Comparison of ENCODE assay signal across 8 cellular contexts in the genomic region with DNA sequence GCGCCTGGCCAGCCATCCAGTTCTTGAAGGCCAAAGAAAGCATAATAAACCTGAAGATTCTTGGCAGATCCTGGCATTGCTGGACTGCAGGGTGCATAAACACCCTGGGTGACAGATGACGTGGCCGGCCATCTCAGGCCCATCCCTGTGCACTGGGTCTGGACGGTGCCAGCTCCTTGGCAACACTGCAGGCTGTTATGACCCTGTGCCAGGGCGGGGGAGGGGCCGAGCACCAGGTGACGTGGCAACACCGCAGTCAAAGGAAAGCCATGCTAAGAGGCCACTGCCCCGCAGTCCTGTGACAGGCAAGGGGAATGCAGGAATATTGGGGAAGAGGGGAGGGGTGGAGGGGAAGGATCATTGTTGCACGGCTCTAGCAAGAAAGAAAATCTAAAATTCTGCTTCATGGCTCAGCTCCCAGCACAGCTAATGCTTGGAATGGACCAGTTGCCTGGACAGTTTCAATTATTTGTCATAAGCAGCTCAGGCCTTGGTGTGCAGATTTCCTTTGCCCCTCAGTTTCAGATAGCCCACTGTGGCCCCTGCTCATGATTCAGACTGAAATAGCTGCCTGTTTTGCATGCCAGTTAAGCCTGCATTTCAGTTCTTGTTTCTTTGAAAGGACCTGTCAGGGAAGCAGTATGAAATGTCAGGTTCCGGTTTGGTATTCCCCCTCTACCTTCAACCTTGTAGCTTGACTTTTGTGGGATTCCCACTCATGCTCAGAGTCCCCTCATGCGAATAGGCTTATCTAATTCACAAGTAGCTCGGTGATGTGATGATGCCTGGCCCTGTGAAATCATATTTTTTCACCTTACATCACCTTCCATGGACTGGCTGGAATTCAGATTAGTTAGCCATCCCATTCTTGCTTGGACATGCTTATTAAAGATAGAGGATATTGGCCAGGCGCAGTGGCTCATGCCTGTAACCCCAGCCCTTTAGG. TPM values are rescaled to one million over a fixed set of nuclear protein-coding genes. Genes with fewer than 3 reads are reported as not detected.
DNase-seq lines count a peak whose midpoint lies in the region; FAIRE-seq and TF ChIP-seq lines count a peak whose summit lies in the region.

No MANE protein-coding gene starts in this region.

- H2BK5ac ChIP-seq in H9 (ENCODE audit: insufficient read length, low read length) = no peak overlapping the region

- H3K36me3 Mint-ChIP-seq in H9 (ENCODE audit: insufficient read depth in 1 of 3, low read depth in 3 of 3) = no peaks in the 10 kb centered on the region

- H3K4me1 Mint-ChIP-seq in H9 = peaks cover 6 to 7% of the 10 kb centered on the region in 2 experiments

- no peak overlapping the region for H3K9ac ChIP-seq in H9 (ENCODE audit: extremely low read depth, insufficient read length, low read length)
- peak overlapping the region in 1 of 2 donors; percentile 17 for H3K9ac ChIP-seq in mucosa of rectum (ENCODE audit: low read depth in 1 of 2, low read length in 2 of 2)

- no peak overlapping the region for H2AFZ ChIP-seq in H9 (ENCODE audit: low read length)

- H3K79me2 ChIP-seq in H9 (ENCODE audit: insufficient read depth, low read length) = no peaks in the 10 kb centered on the region

- FAIRE-seq in HTR-8/SVneo (lab: Jason Lieb, UNC) = no peak

- H3K9me3 ChIP-seq in H9 (ENCODE audit: control insufficient read depth, low read depth, low read length) = no peaks in the 10 kb centered on the region
- H3K9me3 ChIP-seq in mucosa of rectum (ENCODE audit: control insufficient read depth in 2 of 2, low read length in 2 of 2) = no peaks in the 10 kb centered on the region

- no peaks in the 10 kb centered on the region for H3K27me3 ChIP-seq in H9 (ENCODE audit: insufficient read depth, low read length)
- H3K27me3 ChIP-seq in mucosa of rectum (ENCODE audit: control insufficient read depth in 2 of 2, insufficient read depth in 2 of 2, low read length in 2 of 2) = no peaks in the 10 kb centered on the region

- no peak overlapping the region for H2BK120ac ChIP-seq in H9 (ENCODE audit: low read depth, low read length, poor library complexity, severe bottlenecking)

- H3K23me2 ChIP-seq in H9 (ENCODE audit: insufficient read length, low read depth, low read length, poor library complexity, severe bottlenecking) = no peaks in the 10 kb centered on the region

- H3K4me3 ChIP-seq in mucosa of rectum (ENCODE audit: low read length in 2 of 2) = peak overlapping the region; percentile 6 to 37

- WGBS in H9 (ENCODE audit: extremely low coverage, insufficient read length, low lambda C conversion rate) = no CpG with 5 or more reads among the region's 14 CpGs

- no peak overlapping the region for H2BK15ac ChIP-seq in H9 (ENCODE audit: low read depth, low read length)

- no peak overlapping the region for H3K14ac ChIP-seq in H9 (ENCODE audit: insufficient read depth, low read length)

- no peak overlapping the region for H3K23ac ChIP-seq in H9 (ENCODE audit: insufficient read length, low read depth, low read length)

- H3K4ac ChIP-seq in H9 (ENCODE audit: low read depth, low read length) = no peak overlapping the region

- no peak overlapping the region for H3K4me2 ChIP-seq in H9 (ENCODE audit: insufficient read depth, insufficient read length, low read length)

- no peak overlapping the region for H4K8ac ChIP-seq in H9 (replicated peaks; ENCODE audit: insufficient read length, low read depth, low read length)

- H3K27me3 Mint-ChIP-seq in H9 (ENCODE audit: low read depth) = no peaks in the 10 kb centered on the region

- H3K9me3 Mint-ChIP-seq in H9 = no peaks in the 10 kb centered on the region

- no peaks in the 10 kb centered on the region for H3K36me3 ChIP-seq in mucosa of rectum (ENCODE audit: control insufficient read depth in 2 of 2, insufficient read depth in 2 of 2, low read length in 2 of 2)

- H3K27ac ChIP-seq in H9 (ENCODE audit: insufficient read length, low read depth, low read length) = no peak overlapping the region
- H3K27ac ChIP-seq in mucosa of rectum (ENCODE audit: low read depth in 2 of 2, low read length in 2 of 2) = peak overlapping the region; percentile 75 to 81

- H3T11ph ChIP-seq in H9 (ENCODE audit: low read length) = no peak overlapping the region

- H2BK20ac ChIP-seq in H9 (ENCODE audit: low read depth, low read length, poor library complexity, severe bottlenecking) = no peak overlapping the region

- no peaks in the 10 kb centered on the region for H3K79me1 ChIP-seq in H9 (ENCODE audit: insufficient read depth, low read depth, low read length, poor library complexity, severe bottlenecking)

- no peak overlapping the region for H4K5ac ChIP-seq in H9 (ENCODE audit: insufficient read length, low read depth, low read length)

- H3K4me1 ChIP-seq in H9 (ENCODE audit: insufficient read depth, low read length) (no peaks in the 10 kb centered on the region), mucosa of rectum (ENCODE audit: control insufficient read depth in 2 of 2, insufficient read depth in 2 of 2, low read length in 2 of 2) (peaks cover 6 to 9% of the 10 kb centered on the region in 2 donors)

- H3K18ac ChIP-seq in H9 (ENCODE audit: insufficient read length, low read depth, low read length) = no peak overlapping the region

- H3K27ac Mint-ChIP-seq in H9 = no peak overlapping the region

- H3K4me3 Mint-ChIP-seq in H9 = no peak overlapping the region

- DNase-seq in NCI-H2227 (lab: John Stamatoyannopoulos, UW; ENCODE audit: unreplicated experiment) (peak; percentile 3), NCI-H2227 treated with DMSO at 0.1 percent for 48 hours (lab: John Stamatoyannopoulos, UW) (no peak), H9 (peak; percentile 44), NCI-H2029 (lab: John Stamatoyannopoulos, UW) (peak; percentile 78), cerebellar cortex (ENCODE audit: low spot score) (peak; percentile 96), NCI-H2107 (lab: John Stamatoyannopoulos, UW) (no peak), HTR-8/SVneo (ENCODE audit: insufficient read length, low spot score) (no peak)

- no peak overlapping the region for H2BK12ac ChIP-seq in H9 (ENCODE audit: insufficient read length, low read depth, low read length)

- H4K91ac ChIP-seq in H9 (ENCODE audit: insufficient read length, low read depth, low read length) = no peak overlapping the region

- H2AK5ac ChIP-seq in H9 (ENCODE audit: insufficient read length, low read length) = no peak overlapping the region

- H4K20me1 ChIP-seq in H9 (ENCODE audit: control insufficient read depth, insufficient read depth, insufficient read length) = no peaks in the 10 kb centered on the region

- no peak overlapping the region for H3K56ac ChIP-seq in H9 (ENCODE audit: insufficient read length, low read depth, low read length)

- no peak for TF ChIP-seq CTCF in H9 (conservative IDR thresholded peaks at IDR 0.05)

RNA-seq across cellular contexts. Expression of a gene that starts 29.7 kb away (rescaled TPM):
- total RNA-seq in H9 (2021) = 221 and 222 TPM in 2 replicates

Comparison
In these comparisons a context has a peak if more than half of its experiments do, and no peak if none do; other contexts are left out.
1. DNase-seq: peak in NCI-H2227 (single experiment), H9 (single experiment), NCI-H2029 (single experiment) and cerebellar cortex (single experiment); none in NCI-H2227 treated with DMSO at 0.1 percent for 48 hours (single experiment), NCI-H2107 (single experiment) and HTR-8/SVneo (single experiment).